20 cellular contexts compared by ENCODE assay signal in genomic region chr16:10886739-10887269, GRCh38. TPM values are rescaled to one million over a fixed set of nuclear protein-coding genes. Genes with fewer than 3 reads are reported as not detected.
DNase-seq lines count a peak whose midpoint lies in the region; ATAC-seq and TF ChIP-seq lines count a peak whose summit lies in the region.
"Had no signal": no experiment of that assay in that cellular context is flagged by ENCODE, and none has a peak within 500 bp of the region (broad histone marks: within the 10 kb centered on the region; RNA-seq: fewer than 3 reads in every experiment).

No MANE protein-coding gene starts in this region.

- H3K4me1 ChIP-seq in CD8-positive, alpha-beta T cell (ENCODE audit: insufficient read depth, low read length): no peaks in the 10 kb centered on the region
- H3K4me1 ChIP-seq in OCI-LY3 (ENCODE audit: low read length) (peaks cover 96% of the 10 kb centered on the region), ovary (ENCODE audit: insufficient read depth) (no peaks in the 10 kb centered on the region)
- H3K4me1 ChIP-seq: parathyroid adenoma, SJCRH30 had no signal

- no peak for TF ChIP-seq CTCF in CD8-positive, alpha-beta T cell (IDR thresholded peaks at IDR 0.05)
- TF ChIP-seq CTCF in OCI-LY3 (IDR thresholded peaks at IDR 0.05; ENCODE audit: low read depth, low read length): no peak
- TF ChIP-seq CTCF in ovary (IDR thresholded peaks at IDR 0.05): no peak

- no peak for DNase-seq in CD8-positive, alpha-beta T cell
- DNase-seq in germinal center (ENCODE audit: low spot score) (peak; percentile 55), RKO (ENCODE audit: low spot score) (no peak), ovary (no peak), NCI-H2029 (lab: John Stamatoyannopoulos, UW) (no peak)
- DNase-seq: activated CD8-positive, alpha-beta T cell treated with anti-CD3 and anti-CD28 coated beads for 36 hours; amniotic stem cell; DMS153; NCI-H2081 treated with DMSO at 0.1 percent for 48 hours; NCI-H748 treated with DMSO at 0.1 percent for 48 hours; SJCRH30; stimulated activated naive CD8-positive, alpha-beta T cell treated with anti-CD3 and anti-CD28 coated beads, Interleukin-15, amount 100 ng/mL, for 72 hours; T1000 had no signal

- CTCF ChIA-PET in CD8-positive, alpha-beta T cell (lab: Charles Lee): no interaction called here

- no peak overlapping the region for H2AFZ ChIP-seq in OCI-LY3 (ENCODE audit: low read depth, low read length)
- H2AFZ ChIP-seq: parathyroid adenoma had no signal

- H3K27me3 Mint-ChIP-seq in CD8-positive, alpha-beta T cell (ENCODE audit: low read depth): peaks cover 14% of the 10 kb centered on the region

- H3K36me3 ChIP-seq in CD8-positive, alpha-beta T cell (ENCODE audit: insufficient read depth, low read length): no peaks in the 10 kb centered on the region
- H3K36me3 ChIP-seq in OCI-LY3 (replicated peaks; ENCODE audit: low read depth, low read length): peaks cover 77% of the 10 kb centered on the region
- H3K36me3 ChIP-seq in ovary: no peaks in the 10 kb centered on the region
- H3K36me3 ChIP-seq: SJCRH30 had no signal

- H3K4me3 ChIP-seq in CD8-positive, alpha-beta T cell (ENCODE audit: low read depth, low read length): no peak overlapping the region
- H3K4me3 ChIP-seq in OCI-LY3 (ENCODE audit: low read length) (peak overlapping the region; percentile 45), ovary (no peak overlapping the region)
- H3K4me3 ChIP-seq: SJCRH30, smooth muscle cell had no signal

- no peak for TF ChIP-seq EP300 in ovary (IDR thresholded peaks at IDR 0.05)

- no peaks in the 10 kb centered on the region for H3K9me3 ChIP-seq in CD8-positive, alpha-beta T cell (ENCODE audit: low read length)
- no peaks in the 10 kb centered on the region for H3K9me3 ChIP-seq in OCI-LY3 (ENCODE audit: insufficient read depth, low read length)
- H3K9me3 ChIP-seq in ovary: no peaks in the 10 kb centered on the region
- H3K9me3 ChIP-seq: SJCRH30 had no signal

- TF ChIP-seq POLR2A in GM19099 (IDR thresholded peaks at IDR 0.05; ENCODE audit: extremely low read depth, insufficient read length, low read depth) (peak; percentile 29), ovary (IDR thresholded peaks at IDR 0.05) (no peak)

- peaks cover 100% of the 10 kb centered on the region for H4K20me1 ChIP-seq in OCI-LY3 (ENCODE audit: insufficient read depth, low read length)

- H3K27ac Mint-ChIP-seq in CD8-positive, alpha-beta T cell: peak overlapping the region; percentile 65
- H3K27ac Mint-ChIP-seq: activated CD8-positive, alpha-beta T cell treated with anti-CD3 and anti-CD28 coated beads for 36 hours; stimulated activated naive CD8-positive, alpha-beta T cell treated with anti-CD3 and anti-CD28 coated beads, Interleukin-15, amount 100 ng/mL, for 72 hours had no signal

- no peaks in the 10 kb centered on the region for H3K27me3 ChIP-seq in CD8-positive, alpha-beta T cell (ENCODE audit: insufficient read depth, low read length)
- no peaks in the 10 kb centered on the region for H3K27me3 ChIP-seq in OCI-LY3 (ENCODE audit: low read depth, low read length)
- H3K27me3 ChIP-seq in ovary: no peaks in the 10 kb centered on the region
- H3K27me3 ChIP-seq: SJCRH30 had no signal

- peak overlapping the region; percentile 25; the same call in 1 of the 2 replicates for H3K9ac ChIP-seq in OCI-LY3 (ENCODE audit: low read length)
- H3K9ac ChIP-seq: parathyroid adenoma had no signal

- no peak overlapping the region for H3K4me3 Mint-ChIP-seq in CD8-positive, alpha-beta T cell
- H3K4me3 Mint-ChIP-seq: activated CD8-positive, alpha-beta T cell treated with anti-CD3 and anti-CD28 coated beads for 36 hours; stimulated activated naive CD8-positive, alpha-beta T cell treated with anti-CD3 and anti-CD28 coated beads, Interleukin-15, amount 100 ng/mL, for 72 hours had no signal

- WGBS in ovary, 3 donors: 78 to 82% (median 80%) methylated on average over 4 of the region's 4 CpGs

- no peaks in the 10 kb centered on the region for H3K36me3 Mint-ChIP-seq in CD8-positive, alpha-beta T cell

- H3K9me3 Mint-ChIP-seq in CD8-positive, alpha-beta T cell: no peaks in the 10 kb centered on the region
- H3K9me3 Mint-ChIP-seq: activated CD8-positive, alpha-beta T cell treated with anti-CD3 and anti-CD28 coated beads for 36 hours; stimulated activated naive CD8-positive, alpha-beta T cell treated with anti-CD3 and anti-CD28 coated beads, Interleukin-15, amount 100 ng/mL, for 72 hours had no signal

- H3K79me2 ChIP-seq in OCI-LY3 (ENCODE audit: low read length): peaks cover 100% of the 10 kb centered on the region
- H3K79me2 ChIP-seq: parathyroid adenoma had no signal

- intact Hi-C loops in CD8-positive, alpha-beta T cell (cut with DNase I, micrococcal nuclease): no loop called here
- intact Hi-C loops in ovary (cut with DNase I): no loop called here

- POLR2A ChIA-PET in CD8-positive, alpha-beta T cell (lab: Charles Lee): interaction anchor here (0.6 kb wide), 1 partner anchor 150 kb away, joined by 6 read pairs; no protein-coding TSS in a partner anchor

- H3K4me1 Mint-ChIP-seq in CD8-positive, alpha-beta T cell (ENCODE audit: low read depth): peaks cover 2% of the 10 kb centered on the region

- ATAC-seq in CD8-positive, alpha-beta T cell: no peak
- no peak for ATAC-seq in GM18909 (IDR thresholded peaks at IDR 0.05; ENCODE audit: poor library complexity, unreplicated experiment)
- ATAC-seq: activated CD8-positive, alpha-beta T cell treated with anti-CD3 and anti-CD28 coated beads for 36 hours; left lobe of liver; stimulated activated naive CD8-positive, alpha-beta T cell treated with anti-CD3 and anti-CD28 coated beads, Interleukin-15, amount 100 ng/mL, for 72 hours had no signal

- H3K27ac ChIP-seq in CD8-positive, alpha-beta T cell (ENCODE audit: low read depth, low read length): no peak overlapping the region
- peak overlapping the region; percentile 80 for H3K27ac ChIP-seq in OCI-LY3 (ENCODE audit: low read length)
- H3K27ac ChIP-seq in ovary: no peak overlapping the region
- H3K27ac ChIP-seq: parathyroid adenoma, SJCRH30 had no signal

- H3K4me2 ChIP-seq in OCI-LY3 (ENCODE audit: low read length): peak overlapping the region; percentile 71
- H3K4me2 ChIP-seq: smooth muscle cell had no signal

RNA-seq across cellular contexts. Expression of gene CIITA, which starts 9.8 kb away (rescaled TPM):
- 1 to 10 TPM; 4.0 to 5.8 TPM for total RNA-seq in CD8-positive, alpha-beta T cell
- 10 to 100 TPM in 3 of 7 donors, 1 to 10 TPM in 4; 2.9 to 19.9 (median 7.2) TPM for total RNA-seq in ovary
- 10 to 100 TPM in 1 of 2 donors, 1 to 10 TPM in 1; 3.8 to 17.8 TPM for polyA plus RNA-seq in ovary
- total RNA-seq: MCF 10A, smooth muscle cell had no signal

RNA-seq across cellular contexts. Expression of gene DEXI, which starts 55.5 kb away (rescaled TPM):
- 1 to 10 TPM; 4.7 to 5.6 TPM for total RNA-seq in CD8-positive, alpha-beta T cell
- 10 to 100 TPM; 26.5 to 73.4 (median 49.7) TPM for total RNA-seq in ovary
- polyA plus RNA-seq in ovary: 10 to 100 TPM; 31.3 to 43.6 TPM

RNA-seq across cellular contexts. Expression of gene CLEC16A, which starts 57.6 kb away (rescaled TPM):
- total RNA-seq in CD8-positive, alpha-beta T cell: 10 to 100 TPM; 20.5 to 21.9 TPM
- total RNA-seq in ovary: 10 to 100 TPM; 13.8 to 28.1 (median 18.1) TPM
- polyA plus RNA-seq in ovary: 10 to 100 TPM in 1 of 2 donors, 1 to 10 TPM in 1; 6.4 to 13.0 TPM

Comparison
In these comparisons a context has a peak if more than half of its experiments do, and no peak if none do; other contexts are left out.
1. RNA of gene DEXI, which starts 55.5 kb away (total RNA-seq): 26.5 to 73.4 TPM in ovary; 4.7 to 5.6 TPM in CD8-positive, alpha-beta T cell; every median in the first group is over 4 times any median in the second.